In the genomic region with DNA sequence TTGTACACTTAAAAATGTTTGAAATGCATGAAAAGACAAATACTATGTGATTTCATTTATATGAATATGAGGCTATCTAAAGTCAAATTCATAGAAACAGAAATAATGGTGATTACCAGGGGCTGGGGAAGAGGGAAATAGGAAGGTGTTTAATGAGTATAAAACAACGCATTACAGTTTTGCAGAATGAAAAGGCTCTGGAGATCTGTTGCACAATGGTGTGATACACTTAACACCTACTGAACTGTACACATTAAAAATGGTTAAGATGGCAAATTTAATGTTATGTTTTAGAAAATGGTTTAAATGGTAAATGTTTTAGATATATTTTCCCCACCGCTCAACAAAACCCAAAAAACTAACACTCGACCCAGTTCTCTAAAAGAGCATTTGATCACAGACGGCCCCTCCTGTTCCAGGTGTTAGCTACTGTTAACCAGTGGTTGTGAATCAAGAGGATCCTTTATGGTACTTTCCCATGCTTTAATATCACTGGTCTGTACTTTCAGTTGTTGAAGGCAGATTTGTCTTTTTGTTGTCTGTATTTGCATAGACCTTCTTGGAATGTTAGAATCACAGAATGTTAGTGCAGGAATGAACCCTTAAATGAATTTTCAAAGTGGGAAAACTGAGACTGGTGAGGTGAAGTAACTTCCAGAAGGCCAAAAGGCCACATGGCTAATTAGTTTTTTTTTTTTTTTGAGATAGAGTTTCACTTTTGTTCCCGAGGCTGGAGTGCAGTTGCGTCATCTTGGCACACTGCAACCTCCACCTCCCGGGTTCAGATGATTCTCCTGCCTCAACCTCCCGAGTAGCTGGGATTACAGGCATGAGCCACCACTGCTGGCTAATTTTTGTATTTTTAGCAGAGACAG, we compare ENCODE assay signal across 8 cellular contexts. TPM values are rescaled to one million over a fixed set of nuclear protein-coding genes. Genes with fewer than 3 reads are reported as not detected.
DNase-seq lines count a peak whose midpoint lies in the region; ATAC-seq and TF ChIP-seq lines count a peak whose summit lies in the region.

No MANE protein-coding gene starts in this region.

- H3K9me2 ChIP-seq in hepatocyte (replicated peaks; ENCODE audit: insufficient read depth): no peaks in the 10 kb centered on the region

- H3K36me3 Mint-ChIP-seq in MCF 10A (ENCODE audit: insufficient read depth, unreplicated experiment) (peaks cover 34% of the 10 kb centered on the region), WTC11 (peaks cover 11% of the 10 kb centered on the region)

- POLR2A ChIA-PET in MCF 10A (lab: Yijun Ruan, JAX) (interaction anchor here (0.7 to 9.0 kb wide), 4 partner anchors 10 to 45 kb away, joined by 3 to 69 read pairs (median 4); a partner anchor contains a TSS), WTC11 (lab: Charles Lee) (no interaction called here)

- 70% methylated on average over 8 of the region's 8 CpGs for WGBS in hepatocyte (ENCODE audit: low lambda C conversion rate, missing lambda C conversion rate)

- H3K27ac ChIP-seq in breast epithelium (peak overlapping the region in 1 of 2 donors; percentile 52), hepatocyte (peak overlapping the region; percentile 21)

- intact Hi-C loops in MCF 10A (cut with micrococcal nuclease) (no loop called here), breast epithelium (cut with DNase I; ENCODE audit: low total_unique reads) (no loop called here)

- H3K27me3 Mint-ChIP-seq in MCF 10A (ENCODE audit: insufficient read depth, unreplicated experiment): no peaks in the 10 kb centered on the region
- no peaks in the 10 kb centered on the region for H3K27me3 Mint-ChIP-seq in WTC11 (ENCODE audit: low read depth)

- H3K79me2 ChIP-seq in hepatocyte: peaks cover 98% of the 10 kb centered on the region

- H3K4me3 ChIP-seq in breast epithelium (peak overlapping the region in 1 of 3 donors; percentile 27), hepatocyte (no peak overlapping the region)

- H3K4me3 Mint-ChIP-seq in MCF 10A (ENCODE audit: unreplicated experiment) (peak overlapping the region; percentile 51), WTC11 (peak overlapping the region; percentile 16; the same call in 1 of the 2 replicates)

- TF ChIP-seq POLR2A in breast epithelium (IDR thresholded peaks at IDR 0.05): no peak

- ATAC-seq in WTC11: 0 out of 2 replicates have a peak, but pooled peaks have one; percentile 41

- CTCF ChIA-PET in MCF 10A (lab: Yijun Ruan, JAX) (interaction anchor here (0.6 kb wide), 1 partner anchor 26 kb away, joined by 3 read pairs; no protein-coding TSS in a partner anchor), WTC11 (lab: Charles Lee) (interaction anchor here (0.5 to 0.7 kb wide), 3 partner anchors 8 to 75 kb away, joined by 3 to 5 read pairs (median 3); no protein-coding TSS in a partner anchor)

- H3K4me1 ChIP-seq in breast epithelium (peaks cover 0 to 4% of the 10 kb centered on the region in 2 donors), hepatocyte (ENCODE audit: insufficient read depth) (peaks cover 14% of the 10 kb centered on the region)

- H3K27ac Mint-ChIP-seq in MCF 10A (ENCODE audit: low read depth, unreplicated experiment): peak overlapping the region; percentile 84
- H3K27ac Mint-ChIP-seq in WTC11: peak overlapping the region; percentile 23

- BruUV-seq in MCF 10A (replicated peaks; lab: Mats Ljungman, UMichigan): no TSS peak

- peaks cover 12% of the 10 kb centered on the region for H3K4me1 Mint-ChIP-seq in MCF 10A (ENCODE audit: insufficient read depth, unreplicated experiment)
- peaks cover 34% of the 10 kb centered on the region for H3K4me1 Mint-ChIP-seq in WTC11

- H3K9me3 ChIP-seq in breast epithelium: no peaks in the 10 kb centered on the region
- no peaks in the 10 kb centered on the region for H3K9me3 ChIP-seq in hepatocyte (ENCODE audit: low read depth)

- H2AFZ ChIP-seq in hepatocyte: no peak overlapping the region

- TF ChIP-seq CTCF in MCF 10A (IDR thresholded peaks at IDR 0.05; ENCODE audit: unreplicated experiment): no peak
- no peak for TF ChIP-seq CTCF in breast epithelium (IDR thresholded peaks at IDR 0.05)
- TF ChIP-seq CTCF in WTC11 (IDR thresholded peaks at IDR 0.05): no peak
- no peak for TF ChIP-seq CTCF in hepatocyte (IDR thresholded peaks at IDR 0.05; ENCODE audit: poor library complexity)

- H3K27me3 ChIP-seq in breast epithelium (no peaks in the 10 kb centered on the region), hepatocyte (no peaks in the 10 kb centered on the region)

- peaks cover 96% of the 10 kb centered on the region for H4K20me1 ChIP-seq in hepatocyte (ENCODE audit: insufficient read depth, poor library complexity, severe bottlenecking)

- no peaks in the 10 kb centered on the region for H3K36me3 ChIP-seq in breast epithelium
- H3K36me3 ChIP-seq in hepatocyte (replicated peaks; ENCODE audit: insufficient read depth, low read depth): no peaks in the 10 kb centered on the region

- DNase-seq in MCF 10A (ENCODE audit: unreplicated experiment) (peak; percentile 76), breast epithelium (ENCODE audit: low spot score in 2 of 2) (no peak), WTC11 (ENCODE audit: low spot score) (no peak), hepatocyte (ENCODE audit: low spot score) (peak; percentile 21), NCI-H1105 treated with DMSO at 0.1 percent for 48 hours (lab: John Stamatoyannopoulos, UW) (no peak), NCI-H1694 treated with DMSO at 0.1 percent for 48 hours (lab: John Stamatoyannopoulos, UW) (no peak), AG20443 (ENCODE audit: low spot score) (no peak), SW 1271 (lab: John Stamatoyannopoulos, UW) (no peak)

- no peaks in the 10 kb centered on the region for H3K9me3 Mint-ChIP-seq in MCF 10A (ENCODE audit: unreplicated experiment)
- H3K9me3 Mint-ChIP-seq in WTC11: no peaks in the 10 kb centered on the region

- peak overlapping the region; percentile 44 for H3K4me2 ChIP-seq in hepatocyte

TF ChIP-seq in WTC11, 78 proteins besides CTCF, POLR2A, EP300 and RAD21:
- TF ChIP-seq JUN (CRISPR knock-in tag; IDR thresholded peaks at IDR 0.05) (no peak), GABPB1 (CRISPR knock-in tag; IDR thresholded peaks at IDR 0.05) (peak; percentile 43; the same call in 1 of the 2 replicates)

RNA-seq across cellular contexts. Expression of a gene that starts 10.2 kb away (rescaled TPM):
- 139 and 147 TPM in 2 replicates for total RNA-seq in MCF 10A (2022)
- total RNA-seq in breast epithelium: 100 to 1,000 TPM in 2 of 3 donors, 10 to 100 TPM in 1; 82.6 to 101 (median 100) TPM
- total RNA-seq in WTC11 (2021): 127 to 142 TPM (median 132 TPM) in 3 replicates
- 110 and 122 TPM in 2 replicates for total RNA-seq in hepatocyte
- polyA plus RNA-seq in hepatocyte: 100 and 107 TPM in 2 replicates

Comparison
In these comparisons a context has a peak if more than half of its experiments do, and no peak if none do; other contexts are left out.
1. DNase-seq: peak in MCF 10A (single experiment) and hepatocyte (single experiment); none in breast epithelium (0 of 2), WTC11 (single experiment), NCI-H1105 treated with DMSO at 0.1 percent for 48 hours (single experiment), NCI-H1694 treated with DMSO at 0.1 percent for 48 hours (single experiment), AG20443 (single experiment) and SW 1271 (0 of 2).